ENCODE assay signal across 15 cellular contexts in genomic region chr4:12409507-12410190, GRCh38.
DNase-seq lines count a peak whose midpoint lies in the region; ATAC-seq and FAIRE-seq lines count a peak whose summit lies in the region.
"Had no signal": no experiment of that assay in that cellular context is flagged by ENCODE, and none has a peak within 500 bp of the region (broad histone marks: within the 10 kb centered on the region; RNA-seq: fewer than 3 reads in every experiment).

No MANE protein-coding gene starts in this region.

- peak; percentile 49 for FAIRE-seq in islet of Langerhans (lab: Jason Lieb, UNC)
- FAIRE-seq: G401.6 had no signal

- peaks cover 3% of the 10 kb centered on the region for H3K4me1 ChIP-seq in adipocyte (ENCODE audit: control insufficient read depth, insufficient read depth, low read length)
- H3K4me1 ChIP-seq: esophagus squamous epithelium had no signal

- no peak overlapping the region for H3K4me3 ChIP-seq in adipocyte (ENCODE audit: low read length)
- H3K4me3 ChIP-seq: esophagus squamous epithelium had no signal

- DNase-seq in ACHN (peak; percentile 90), HT-29 (ENCODE audit: low spot score) (peak; percentile 14), adipocyte (ENCODE audit: low read depth) (peak; percentile 0), ecto neural progenitor cell (ENCODE audit: low spot score) (no peak), globus pallidus (ENCODE audit: low spot score) (no peak)
- DNase-seq: activated CD4-positive, alpha-beta T cell treated with anti-CD3 and anti-CD28 coated beads, Interleukin-2, amount 10 ng/mL, durations not matched to agents 24 days and 14 days; brain microvascular endothelial cell; esophagus squamous epithelium; islet precursor cell; nephron progenitor cell had no signal

- H3K9ac ChIP-seq in adipocyte (ENCODE audit: low read length): no peak overlapping the region

- H3K36me3 ChIP-seq in adipocyte (ENCODE audit: control insufficient read depth, insufficient read depth, low read length, severe bottlenecking): no peaks in the 10 kb centered on the region
- H3K36me3 ChIP-seq: brain microvascular endothelial cell, esophagus squamous epithelium had no signal

- H3K9me3 ChIP-seq in adipocyte (ENCODE audit: control insufficient read depth, low read length): no peaks in the 10 kb centered on the region
- H3K9me3 ChIP-seq: esophagus squamous epithelium had no signal

- ATAC-seq in GM21528 (IDR thresholded peaks at IDR 0.05; ENCODE audit: low FRiP score, unreplicated experiment): no peak
- no peak for ATAC-seq in GM21390 (IDR thresholded peaks at IDR 0.05; ENCODE audit: unreplicated experiment)
- ATAC-seq: SK-N-SH treated with all-trans-retinoic acid at 6 μM for 48 hours had no signal

- in situ Hi-C loops in ACHN (cut with HindIII; ENCODE audit: low pct_ligation_motif_present, low pct_unique_long_range_greater_than_20kb, low sequenced_read_pairs): no loop called here

- H3K27me3 ChIP-seq in adipocyte (replicated peaks; ENCODE audit: control insufficient read depth, insufficient read depth, low read length): no peaks in the 10 kb centered on the region
- H3K27me3 ChIP-seq: brain microvascular endothelial cell, esophagus squamous epithelium had no signal

Comparison
In these comparisons a context has a peak if more than half of its experiments do, and no peak if none do; other contexts are left out.
1. DNase-seq: peak in ACHN (single experiment), HT-29 (single experiment) and adipocyte (single experiment); none in ecto neural progenitor cell (single experiment) and globus pallidus (single experiment).